In genomic region chr1:861714-862113, GRCh38 we compare ENCODE assay signal across 26 cellular contexts.
DNase-seq lines count a peak whose midpoint lies in the region; ATAC-seq, FAIRE-seq and TF ChIP-seq lines count a peak whose summit lies in the region.
"Had no signal": no experiment of that assay in that cellular context is flagged by ENCODE, and none has a peak within 500 bp of the region (broad histone marks: within the 10 kb centered on the region; RNA-seq: fewer than 3 reads in every experiment).

No MANE protein-coding gene starts in this region.

- H3K4me1 ChIP-seq in HepG2 (ENCODE audit: insufficient read depth, low read length): peaks cover 8% of the 10 kb centered on the region
- H3K4me1 ChIP-seq in right lobe of liver: peaks cover 0 to 5% (median 0%) of the 10 kb centered on the region in 4 donors
- H3K4me1 ChIP-seq: A549, BE2C had no signal

- H3K27me3 Mint-ChIP-seq in natural killer cell treated with Interleukin-12 subunit alpha and Interleukin-12 subunit beta and Interleukin-15 and Interleukin-18, amount 100 ng/mL, for 72 hours: peaks cover 15 to 20% of the 10 kb centered on the region in 2 donors

- no peak overlapping the region for H3K9ac ChIP-seq in HepG2 (ENCODE audit: insufficient read depth, low read depth, low read length)
- H3K9ac ChIP-seq: BLaER1 had no signal

- ATAC-seq in HepG2: no peak
- no peak for ATAC-seq in right lobe of liver
- ATAC-seq in natural killer cell treated with Interleukin-12 subunit alpha and Interleukin-12 subunit beta and Interleukin-15 and Interleukin-18, amount 100 ng/mL, for 72 hours: no peak
- ATAC-seq: A549, GM12878 had no signal

- no peak overlapping the region for H2AFZ ChIP-seq in HepG2 (ENCODE audit: low read length)

- no peak for TF ChIP-seq RAD21 in HepG2 (CRISPR knock-in tag; IDR thresholded peaks at IDR 0.05)

- no peaks in the 10 kb centered on the region for H4K20me1 ChIP-seq in HepG2 (ENCODE audit: insufficient read depth, low read length)
- H4K20me1 ChIP-seq: BLaER1 had no signal

- intact Hi-C loops in HepG2 (cut with micrococcal nuclease; ENCODE audit: unreplicated experiment) (no loop called here), right lobe of liver (cut with DNase I) (no loop called here)

- H3K27ac Mint-ChIP-seq in natural killer cell treated with Interleukin-12 subunit alpha and Interleukin-12 subunit beta and Interleukin-15 and Interleukin-18, amount 100 ng/mL, for 72 hours: no peak overlapping the region
- H3K27ac Mint-ChIP-seq: CD14-positive monocyte; CD4-positive, alpha-beta memory T cell; CD8-positive, alpha-beta memory T cell had no signal

- POLR2A ChIA-PET in HepG2 (lab: Yijun Ruan, JAX): no interaction called here
- POLR2A ChIA-PET in HEK293T (lab: Yijun Ruan, JAX): no interaction called here

- FAIRE-seq in HepG2 (lab: Jason Lieb, UNC): no peak
- FAIRE-seq: A549, GM12878, GM12892, GM18507 had no signal

- TF ChIP-seq POLR2A in HepG2 (IDR thresholded peaks at IDR 0.05; ENCODE audit: insufficient read depth in 1 of 2, low read depth in 2 of 2, low read length in 2 of 2): no peak
- TF ChIP-seq POLR2A in right lobe of liver (IDR thresholded peaks at IDR 0.05): no peak

- no peaks in the 10 kb centered on the region for H3K9me3 ChIP-seq in HepG2 (ENCODE audit: low read length)
- no peaks in the 10 kb centered on the region for H3K9me3 ChIP-seq in right lobe of liver
- H3K9me3 ChIP-seq: A549, BE2C, BLaER1 had no signal

- H3K27me3 ChIP-seq in HepG2 (ENCODE audit: control insufficient read depth in 1 of 2, insufficient read depth in 2 of 2, low read length in 2 of 2): peaks cover 5 to 16% of the 10 kb centered on the region in 2 experiments; a peak in 3 of 5 replicates
- no peaks in the 10 kb centered on the region for H3K27me3 ChIP-seq in right lobe of liver
- H3K27me3 ChIP-seq: BE2C, BLaER1 had no signal

- H3K79me2 ChIP-seq in HepG2 (ENCODE audit: insufficient read depth, low read length): no peaks in the 10 kb centered on the region

- no peak overlapping the region for H3K4me3 ChIP-seq in HepG2 (replicated peaks in 1 of 3; ENCODE audit: insufficient read depth in 1 of 3, low read depth in 2 of 3, low read length in 3 of 3)
- H3K4me3 ChIP-seq in right lobe of liver: no peak overlapping the region
- H3K4me3 ChIP-seq: A549, BLaER1, GM12878 had no signal

- DNase-seq in HepG2 (ENCODE audit: low spot score): no peak
- DNase-seq in right lobe of liver: no peak
- DNase-seq in HEK293T (ENCODE audit: extremely low spot score): no peak
- DNase-seq in mucosa of gallbladder (ENCODE audit: low spot score): no peak
- no peak for DNase-seq in natural killer cell treated with Interleukin-12 subunit alpha and Interleukin-12 subunit beta and Interleukin-15 and Interleukin-18, amount 100 ng/mL, for 72 hours (ENCODE audit: low spot score)
- DNase-seq: AML-193; BE2C; C1 segment of cervical spinal cord; CD4-positive, alpha-beta memory T cell; CD4-positive, CD25-positive, alpha-beta regulatory T cell; CD8-positive, alpha-beta memory T cell; COR-L47; DMS 273 treated with DMSO at 0.1 percent for 48 hours; DMS153; DMS53; DMS79; DND-41; EL; GDM1 had no signal

- peaks cover 4% of the 10 kb centered on the region in 2 donors for H3K4me1 Mint-ChIP-seq in natural killer cell treated with Interleukin-12 subunit alpha and Interleukin-12 subunit beta and Interleukin-15 and Interleukin-18, amount 100 ng/mL, for 72 hours (ENCODE audit: low read depth in 2 of 2)

- TF ChIP-seq CTCF in HepG2 (CRISPR knock-in tag; IDR thresholded peaks at IDR 0.05) (no peak), right lobe of liver (IDR thresholded peaks at IDR 0.05) (no peak)

- no peak overlapping the region for H3K4me3 Mint-ChIP-seq in natural killer cell treated with Interleukin-12 subunit alpha and Interleukin-12 subunit beta and Interleukin-15 and Interleukin-18, amount 100 ng/mL, for 72 hours
- H3K4me3 Mint-ChIP-seq: CD14-positive monocyte; CD4-positive, alpha-beta memory T cell; CD4-positive, CD25-positive, alpha-beta regulatory T cell; CD8-positive, alpha-beta memory T cell had no signal

- CTCF ChIA-PET in HepG2 (lab: Yijun Ruan, JAX; ENCODE audit: low intra/inter-chr PET ratio, low total read pairs) (no interaction called here), HEK293T (lab: Yijun Ruan, JAX) (no interaction called here)

- in situ Hi-C loops in HepG2 (cut with HindIII; ENCODE audit: extremely low pct_ligation_motif_present, low pct_unique_long_range_greater_than_20kb): no loop called here

- H3K4me2 ChIP-seq in HepG2 (ENCODE audit: low read depth, low read length): no peak overlapping the region
- H3K4me2 ChIP-seq: A549, BLaER1 had no signal

- H3K36me3 ChIP-seq in HepG2 (replicated peaks in 1 of 2; ENCODE audit: control insufficient read depth in 1 of 2, insufficient read depth in 2 of 2, low read length in 2 of 2): no peaks in the 10 kb centered on the region
- H3K36me3 ChIP-seq in right lobe of liver: no peaks in the 10 kb centered on the region
- H3K36me3 ChIP-seq: BE2C, BLaER1 had no signal

- no peak overlapping the region for H3K27ac ChIP-seq in HepG2 (ENCODE audit: extremely low read length, insufficient read depth, low read length)
- H3K27ac ChIP-seq in right lobe of liver: no peak overlapping the region
- H3K27ac ChIP-seq: 22Rv1, A549, BLaER1 had no signal

- TF ChIP-seq EP300 in HepG2 (IDR thresholded peaks at IDR 0.05; ENCODE audit: low read depth in 2 of 2, low read length in 2 of 2): no peak
- no peak for TF ChIP-seq EP300 in HepG2 (CRISPR knock-in tag; IDR thresholded peaks at IDR 0.05; ENCODE audit: borderline replicate concordance)

- H3K9me3 Mint-ChIP-seq in natural killer cell treated with Interleukin-12 subunit alpha and Interleukin-12 subunit beta and Interleukin-15 and Interleukin-18, amount 100 ng/mL, for 72 hours: no peaks in the 10 kb centered on the region
- H3K9me3 Mint-ChIP-seq: CD14-positive monocyte; CD4-positive, alpha-beta memory T cell; CD4-positive, CD25-positive, alpha-beta regulatory T cell; CD8-positive, alpha-beta memory T cell had no signal

- H3K36me3 Mint-ChIP-seq in natural killer cell treated with Interleukin-12 subunit alpha and Interleukin-12 subunit beta and Interleukin-15 and Interleukin-18, amount 100 ng/mL, for 72 hours: no peaks in the 10 kb centered on the region
- H3K36me3 Mint-ChIP-seq: CD14-positive monocyte; CD4-positive, alpha-beta memory T cell; CD4-positive, CD25-positive, alpha-beta regulatory T cell; CD8-positive, alpha-beta memory T cell had no signal

- no TSS peak for BruUV-seq in HepG2 (replicated peaks; lab: Mats Ljungman, UMichigan)

TF ChIP-seq in HepG2, 621 proteins besides CTCF, POLR2A, EP300 and RAD21:
- no peak for TF ChIP-seq ZNF3 (CRISPR knock-in tag; IDR thresholded peaks at IDR 0.05)
- TF ChIP-seq FOXP1 (IDR thresholded peaks at IDR 0.05): peak; percentile 13; the same call in 1 of the 2 replicates
- no peak for TF ChIP-seq FOXP1 (CRISPR knock-in tag; IDR thresholded peaks at IDR 0.05)

TF ChIP-seq in HEK293T, 16 proteins besides CTCF, POLR2A, EP300 and RAD21:
- no peak for TF ChIP-seq FOXM1 (IDR thresholded peaks at IDR 0.05; ENCODE audit: borderline replicate concordance)
- TF ChIP-seq ELF4 (IDR thresholded peaks at IDR 0.05): no peak
- no peak for TF ChIP-seq NFRKB (IDR thresholded peaks at IDR 0.05)
- peak; percentile 39; the same call in 1 of the 2 replicates for TF ChIP-seq TARDBP (IDR thresholded peaks at IDR 0.05)
- peak; percentile 61; the same call in 1 of the 2 replicates for TF ChIP-seq PKNOX1 (IDR thresholded peaks at IDR 0.05)
- TF ChIP-seq FOXK2 (IDR thresholded peaks at IDR 0.05): no peak
- no peak for TF ChIP-seq L3MBTL2 (conservative IDR thresholded peaks at IDR 0.05)
